ENCODE assay signal across 17 cellular contexts in genomic region chr15:57556040-57556439, GRCh38. TPM values are rescaled to one million over a fixed set of nuclear protein-coding genes. Genes with fewer than 3 reads are reported as not detected.
DNase-seq lines count a peak whose midpoint lies in the region; ATAC-seq and TF ChIP-seq lines count a peak whose summit lies in the region.
"Had no signal": no experiment of that assay in that cellular context is flagged by ENCODE, and none has a peak within 500 bp of the region (broad histone marks: within the 10 kb centered on the region; RNA-seq: fewer than 3 reads in every experiment).

No MANE protein-coding gene starts in this region.

- H3K9me2 ChIP-seq in OCI-LY1 (ENCODE audit: low read depth, low read length) = no peaks in the 10 kb centered on the region

- H3K4me3 Mint-ChIP-seq in WTC11 = no peak overlapping the region
- H3K4me3 Mint-ChIP-seq in nephron = no peak overlapping the region
- H3K4me3 Mint-ChIP-seq: CD14-positive monocyte; CD8-positive, alpha-beta T cell had no signal

- no peaks in the 10 kb centered on the region for H4K20me1 ChIP-seq in OCI-LY1 (ENCODE audit: insufficient read depth, low read length)

- CTCF ChIA-PET in WTC11 (lab: Charles Lee) = no interaction called here

- H3K9me3 ChIP-seq in OCI-LY1 (ENCODE audit: low read length) (no peaks in the 10 kb centered on the region), stomach smooth muscle (ENCODE audit: control insufficient read depth in 2 of 2, low read length in 2 of 2) (no peaks in the 10 kb centered on the region)
- H3K9me3 ChIP-seq: A549, BE2C, HAP-1 had no signal

- H3K27ac Mint-ChIP-seq in WTC11 (peak overlapping the region; percentile 19; the same call in 1 of the 2 replicates), nephron (peak overlapping the region; percentile 93 to 98 (median 98))
- H3K27ac Mint-ChIP-seq: CD8-positive, alpha-beta T cell had no signal

- no peaks in the 10 kb centered on the region for H3F3A ChIP-seq in OCI-LY1 (ENCODE audit: insufficient read depth, low read length)

- POLR2A ChIA-PET in WTC11 (lab: Charles Lee) = no interaction called here

- H3K27me3 Mint-ChIP-seq in WTC11 (ENCODE audit: low read depth) (no peaks in the 10 kb centered on the region), nephron (ENCODE audit: low read depth) (peaks cover 7% of the 10 kb centered on the region)

- no peak for ATAC-seq in WTC11
- ATAC-seq: A549; CD8-positive, alpha-beta T cell had no signal

- TF ChIP-seq CTCF in OCI-LY1 (IDR thresholded peaks at IDR 0.05; ENCODE audit: low read length) (0 out of 2 replicates have a peak, but pooled peaks have one; percentile 4), WTC11 (IDR thresholded peaks at IDR 0.05) (no peak), nephron (IDR thresholded peaks at IDR 0.05; ENCODE audit: unreplicated experiment in 3 of 3) (no peak)

- H3K4me1 Mint-ChIP-seq in WTC11 = peaks cover 28% of the 10 kb centered on the region
- H3K4me1 Mint-ChIP-seq in nephron = peaks cover 62% of the 10 kb centered on the region

- no peaks in the 10 kb centered on the region for H3K79me2 ChIP-seq in OCI-LY1 (ENCODE audit: insufficient read depth, low read length)

- H3K9me3 Mint-ChIP-seq in WTC11 (no peaks in the 10 kb centered on the region), nephron (no peaks in the 10 kb centered on the region)
- H3K9me3 Mint-ChIP-seq: CD8-positive, alpha-beta T cell had no signal

- H3K36me3 ChIP-seq in OCI-LY1 (ENCODE audit: insufficient read depth, low read length) = no peaks in the 10 kb centered on the region
- no peaks in the 10 kb centered on the region for H3K36me3 ChIP-seq in stomach smooth muscle (ENCODE audit: control insufficient read depth in 2 of 2, insufficient read depth in 2 of 2, low read length in 2 of 2)
- H3K36me3 ChIP-seq: BE2C, HAP-1 had no signal

- H3K27me3 ChIP-seq in OCI-LY1 (ENCODE audit: insufficient read depth, low read length) (0 out of 2 replicates have a peak, but pooled peaks cover 9% of the 10 kb centered on the region), stomach smooth muscle (ENCODE audit: control insufficient read depth in 1 of 2, insufficient read depth in 2 of 2, low read length in 2 of 2) (no peaks in the 10 kb centered on the region)
- H3K27me3 ChIP-seq: BE2C had no signal

- H2AFZ ChIP-seq in OCI-LY1 (ENCODE audit: low read length) = no peak overlapping the region

- no peak for DNase-seq in WTC11 (ENCODE audit: low spot score)
- no peak for DNase-seq in C1 segment of cervical spinal cord (lab: John Stamatoyannopoulos, UW)
- DNase-seq in NCI-H2227 (lab: John Stamatoyannopoulos, UW; ENCODE audit: unreplicated experiment) = no peak
- no peak for DNase-seq in DMS79 treated with DMSO at 0.1 percent for 48 hours (lab: John Stamatoyannopoulos, UW)
- DNase-seq: BE2C; CD8-positive, alpha-beta T cell; COR-L47; DMS153; DND-41; GDM1 had no signal

- H3K4me1 ChIP-seq in OCI-LY1 (ENCODE audit: insufficient read depth, low read length, severe bottlenecking) (peaks cover under 1% of the 10 kb centered on the region), stomach smooth muscle (ENCODE audit: control insufficient read depth, insufficient read depth, low read length) (peaks cover 23% of the 10 kb centered on the region)

- H3K4me2 ChIP-seq in OCI-LY1 (ENCODE audit: low read length) = no peak overlapping the region
- H3K4me2 ChIP-seq: A549 had no signal

- H3K36me3 Mint-ChIP-seq in WTC11 = peaks cover 11% of the 10 kb centered on the region
- peaks cover 6% of the 10 kb centered on the region for H3K36me3 Mint-ChIP-seq in nephron (ENCODE audit: low read depth)
- H3K36me3 Mint-ChIP-seq: CD14-positive monocyte; CD8-positive, alpha-beta T cell had no signal

- H3K9ac ChIP-seq in OCI-LY1 (ENCODE audit: low read length) = no peak overlapping the region
- no peak overlapping the region for H3K9ac ChIP-seq in stomach smooth muscle (ENCODE audit: low read length in 2 of 2)

- no peak overlapping the region for H3K27ac ChIP-seq in OCI-LY1 (ENCODE audit: low read depth, low read length, poor library complexity, severe bottlenecking)
- peak overlapping the region; percentile 76 for H3K27ac ChIP-seq in stomach smooth muscle (ENCODE audit: low read length)
- H3K27ac ChIP-seq: A549, HL-60 had no signal

- H3K4me3 ChIP-seq in OCI-LY1 (ENCODE audit: low read depth, low read length, poor library complexity, severe bottlenecking) = no peak overlapping the region
- no peak overlapping the region for H3K4me3 ChIP-seq in stomach smooth muscle (ENCODE audit: low read length in 2 of 2)
- H3K4me3 ChIP-seq: A549, HAP-1 had no signal

TF ChIP-seq in WTC11, 78 proteins besides CTCF, POLR2A, EP300 and RAD21 (continues in another document):
- TF ChIP-seq AR (CRISPR knock-in tag; IDR thresholded peaks at IDR 0.05) (no peak), GTF2I (CRISPR knock-in tag; conservative IDR thresholded peaks at IDR 0.05) (no peak), NR2C2 (CRISPR knock-in tag; IDR thresholded peaks at IDR 0.05) (no peak), GABPB1 (CRISPR knock-in tag; IDR thresholded peaks at IDR 0.05) (no peak), ZBTB21 (CRISPR knock-in tag; IDR thresholded peaks at IDR 0.05; ENCODE audit: borderline replicate concordance) (no peak), ZNF121 (CRISPR knock-in tag; IDR thresholded peaks at IDR 0.05) (no peak), HMGA2 (CRISPR knock-in tag; IDR thresholded peaks at IDR 0.05) (no peak), ESRRA (CRISPR knock-in tag; IDR thresholded peaks at IDR 0.05; ENCODE audit: borderline replicate concordance) (no peak), USF2 (CRISPR knock-in tag; IDR thresholded peaks at IDR 0.05) (no peak), ELF4 (CRISPR knock-in tag; IDR thresholded peaks at IDR 0.05; ENCODE audit: low read depth) (no peak)
- TF ChIP-seq, protein P1, sequence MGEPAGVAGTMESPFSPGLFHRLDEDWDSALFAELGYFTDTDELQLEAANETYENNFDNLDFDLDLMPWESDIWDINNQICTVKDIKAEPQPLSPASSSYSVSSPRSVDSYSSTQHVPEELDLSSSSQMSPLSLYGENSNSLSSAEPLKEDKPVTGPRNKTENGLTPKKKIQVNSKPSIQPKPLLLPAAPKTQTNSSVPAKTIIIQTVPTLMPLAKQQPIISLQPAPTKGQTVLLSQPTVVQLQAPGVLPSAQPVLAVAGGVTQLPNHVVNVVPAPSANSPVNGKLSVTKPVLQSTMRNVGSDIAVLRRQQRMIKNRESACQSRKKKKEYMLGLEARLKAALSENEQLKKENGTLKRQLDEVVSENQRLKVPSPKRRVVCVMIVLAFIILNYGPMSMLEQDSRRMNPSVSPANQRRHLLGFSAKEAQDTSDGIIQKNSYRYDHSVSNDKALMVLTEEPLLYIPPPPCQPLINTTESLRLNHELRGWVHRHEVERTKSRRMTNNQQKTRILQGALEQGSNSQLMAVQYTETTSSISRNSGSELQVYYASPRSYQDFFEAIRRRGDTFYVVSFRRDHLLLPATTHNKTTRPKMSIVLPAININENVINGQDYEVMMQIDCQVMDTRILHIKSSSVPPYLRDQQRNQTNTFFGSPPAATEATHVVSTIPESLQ (CRISPR knock-in tag; IDR thresholded peaks at IDR 0.05) = no peak
- TF ChIP-seq, protein P2, sequence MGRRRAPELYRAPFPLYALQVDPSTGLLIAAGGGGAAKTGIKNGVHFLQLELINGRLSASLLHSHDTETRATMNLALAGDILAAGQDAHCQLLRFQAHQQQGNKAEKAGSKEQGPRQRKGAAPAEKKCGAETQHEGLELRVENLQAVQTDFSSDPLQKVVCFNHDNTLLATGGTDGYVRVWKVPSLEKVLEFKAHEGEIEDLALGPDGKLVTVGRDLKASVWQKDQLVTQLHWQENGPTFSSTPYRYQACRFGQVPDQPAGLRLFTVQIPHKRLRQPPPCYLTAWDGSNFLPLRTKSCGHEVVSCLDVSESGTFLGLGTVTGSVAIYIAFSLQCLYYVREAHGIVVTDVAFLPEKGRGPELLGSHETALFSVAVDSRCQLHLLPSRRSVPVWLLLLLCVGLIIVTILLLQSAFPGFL (CRISPR knock-in tag; IDR thresholded peaks at IDR 0.05; ENCODE audit: borderline replicate concordance) = no peak

RNA-seq across cellular contexts. Expression of gene MYZAP, which starts 35.7 kb away (rescaled TPM):
- total RNA-seq in WTC11 (2021) = 0.60 to 0.73 TPM (median 0.68 TPM) in 3 replicates
